ENCODE assay signal across 32 cellular contexts in the genomic region with DNA sequence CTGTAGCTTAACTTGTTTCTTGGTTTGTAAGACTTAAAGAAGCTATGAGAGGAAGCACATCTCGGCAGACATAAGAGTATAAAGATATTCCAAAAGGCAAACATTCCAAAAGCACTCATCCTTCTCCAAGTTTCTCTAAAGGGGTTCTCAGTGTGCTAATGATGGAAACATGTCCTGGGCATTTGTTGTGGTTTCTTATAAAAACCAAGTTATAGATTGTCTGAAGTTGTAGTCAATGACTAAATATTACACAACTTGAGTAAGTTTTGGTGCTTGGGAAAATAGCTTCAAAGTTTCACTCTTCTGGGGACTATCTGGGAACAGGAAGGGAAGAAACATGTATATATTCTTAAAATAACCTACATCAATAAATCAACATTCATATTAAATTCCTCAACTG.
DNase-seq lines count a peak whose midpoint lies in the region; ATAC-seq, FAIRE-seq and TF ChIP-seq lines count a peak whose summit lies in the region.
"Had no signal": no experiment of that assay in that cellular context is flagged by ENCODE, and none has a peak within 500 bp of the region (broad histone marks: within the 10 kb centered on the region; RNA-seq: fewer than 3 reads in every experiment).

No MANE protein-coding gene starts in this region.

- H4K20me1 ChIP-seq in GM23248 (ENCODE audit: insufficient read depth), result no peaks in the 10 kb centered on the region

- peak overlapping the region; percentile 44 for H3K4me3 ChIP-seq in ACC112 (ENCODE audit: low read depth, low read length)
- H3K4me3 ChIP-seq in GM23248, result peak overlapping the region; percentile 5; the same call in 1 of the 2 replicates
- H3K4me3 ChIP-seq in bronchial epithelial cell (ENCODE audit: low read depth, low read length), result no peak overlapping the region
- H3K4me3 ChIP-seq: esophagus squamous epithelium, psoas muscle, upper lobe of right lung had no signal

- H3K27me3 ChIP-seq in ACC112 (ENCODE audit: insufficient read depth, low read length) (no peaks in the 10 kb centered on the region), GM23248 (replicated peaks; ENCODE audit: insufficient read depth) (no peaks in the 10 kb centered on the region), bronchial epithelial cell (ENCODE audit: control insufficient read depth, insufficient read depth, low read length) (no peaks in the 10 kb centered on the region)
- H3K27me3 ChIP-seq: esophagus squamous epithelium, upper lobe of right lung had no signal

- H3K9me3 ChIP-seq in GM23248 (ENCODE audit: low read depth), result no peaks in the 10 kb centered on the region
- H3K9me3 ChIP-seq: esophagus squamous epithelium, psoas muscle, SK-N-SH, upper lobe of right lung had no signal

- H3K4me1 ChIP-seq in ACC112 (ENCODE audit: control insufficient read depth, insufficient read depth, low read length, unreplicated experiment), result peaks cover 46% of the 10 kb centered on the region
- H3K4me1 ChIP-seq in GM23248 (ENCODE audit: insufficient read depth), result peaks cover 22% of the 10 kb centered on the region
- H3K4me1 ChIP-seq: esophagus squamous epithelium, psoas muscle, upper lobe of right lung had no signal

- H3K36me3 ChIP-seq in ACC112 (ENCODE audit: insufficient read depth, low read length) (no peaks in the 10 kb centered on the region), GM23248 (ENCODE audit: low read depth) (no peaks in the 10 kb centered on the region), bronchial epithelial cell (ENCODE audit: control insufficient read depth, insufficient read depth, low read length) (no peaks in the 10 kb centered on the region)
- H3K36me3 ChIP-seq: esophagus squamous epithelium, upper lobe of right lung had no signal

- H3K4me2 ChIP-seq in GM23248 (ENCODE audit: unreplicated experiment), result peak overlapping the region; percentile 35
- H3K4me2 ChIP-seq: SK-N-SH had no signal

- peaks cover 22% of the 10 kb centered on the region for H3F3A ChIP-seq in GM23248 (ENCODE audit: insufficient read depth)

- H3K9me2 ChIP-seq in GM23248 (ENCODE audit: insufficient read depth), result no peaks in the 10 kb centered on the region
- H3K9me2 ChIP-seq: SK-N-SH had no signal

- WGBS in GM23248 (ENCODE audit: low coverage in 1 of 2, low lambda C conversion rate in 2 of 2, missing lambda C conversion rate in 2 of 2), 2 experiments, result 9% methylated on average over 1 of the region's 1 CpG

- in situ Hi-C loops in GM23248 (cut with MboI), result no loop called here

- H2AFZ ChIP-seq in ACC112 (ENCODE audit: low read length, unreplicated experiment) (peak overlapping the region; percentile 58), GM23248 (peak overlapping the region; percentile 21; the same call in 1 of the 2 replicates)

- no peak for TF ChIP-seq CTCF in bronchial epithelial cell (IDR thresholded peaks at IDR 0.05; ENCODE audit: insufficient read depth, low read length, severe bottlenecking)

- ATAC-seq in GM21381 (IDR thresholded peaks at IDR 0.05; ENCODE audit: unreplicated experiment) (no peak), HG03520 (IDR thresholded peaks at IDR 0.05; ENCODE audit: unreplicated experiment) (no peak)
- ATAC-seq: activated CD8-positive, alpha-beta T cell treated with anti-CD3 and anti-CD28 coated beads for 36 hours; effector memory CD8-positive, alpha-beta T cell; psoas muscle; T-helper 17 cell; upper lobe of right lung had no signal

- H3K9ac ChIP-seq in GM23248, result no peak overlapping the region
- H3K9ac ChIP-seq: SK-N-SH had no signal

- H3K79me2 ChIP-seq in ACC112 (ENCODE audit: control insufficient read depth, insufficient read depth, low read length, unreplicated experiment) (no peaks in the 10 kb centered on the region), GM23248 (ENCODE audit: insufficient read depth) (no peaks in the 10 kb centered on the region)

- DNase-seq in GM23248 (peak; percentile 73), bronchial epithelial cell (ENCODE audit: low read depth) (peak; percentile 14), iris pigment epithelial cell (ENCODE audit: low read depth) (peak; percentile 70), 8988T (no peak), A172 (ENCODE audit: low spot score) (no peak)
- DNase-seq: activated CD4-positive, alpha-beta T cell treated with anti-CD3 and anti-CD28 coated beads for 1 hour; activated CD8-positive, alpha-beta T cell treated with anti-CD3 and anti-CD28 coated beads for 36 hours; activated effector memory CD4-positive, alpha-beta T cell treated with Interleukin-2 at 50 U/mL for 16 hours; activated naive CD8-positive, alpha-beta T cell treated with anti-CD3 and anti-CD28 coated beads for 36 hours; activated T-cell treated with anti-CD3 and anti-CD28 coated beads for 4 hours; effector memory CD8-positive, alpha-beta T cell; esophagus squamous epithelium; Karpas-422; mesenchymal stem cell; NCI-H1092 treated with DMSO at 0.1 percent for 48 hours; NCI-H187 treated with DMSO at 0.1 percent for 48 hours; NCI-H345; NCI-H82; psoas muscle; SK-N-SH; small intestine; stimulated activated CD4-positive, alpha-beta T cell treated with anti-CD3 and anti-CD28 coated beads, Interleukin-2, amount 100 ng/mL, for 24 hours; substantia nigra; T-helper 17 cell; upper lobe of right lung had no signal

- H3K27ac ChIP-seq in ACC112 (ENCODE audit: low read depth, low read length) (peak overlapping the region; percentile 90), GM23248 (peak overlapping the region; percentile 40)
- H3K27ac ChIP-seq: C4-2B, esophagus squamous epithelium, psoas muscle, RWPE1, upper lobe of right lung had no signal

- FAIRE-seq in bronchial epithelial cell (lab: Jason Lieb, UNC), result no peak
- FAIRE-seq: D721Med, H1 had no signal

Comparison
In these comparisons a context has a peak if more than half of its experiments do, and no peak if none do; other contexts are left out.
1. DNase-seq: peak in GM23248 (single experiment), bronchial epithelial cell (single experiment) and iris pigment epithelial cell (single experiment); none in 8988T (single experiment) and A172 (single experiment).